ENCODE assay signal across 1 cellular context in the genomic region with DNA sequence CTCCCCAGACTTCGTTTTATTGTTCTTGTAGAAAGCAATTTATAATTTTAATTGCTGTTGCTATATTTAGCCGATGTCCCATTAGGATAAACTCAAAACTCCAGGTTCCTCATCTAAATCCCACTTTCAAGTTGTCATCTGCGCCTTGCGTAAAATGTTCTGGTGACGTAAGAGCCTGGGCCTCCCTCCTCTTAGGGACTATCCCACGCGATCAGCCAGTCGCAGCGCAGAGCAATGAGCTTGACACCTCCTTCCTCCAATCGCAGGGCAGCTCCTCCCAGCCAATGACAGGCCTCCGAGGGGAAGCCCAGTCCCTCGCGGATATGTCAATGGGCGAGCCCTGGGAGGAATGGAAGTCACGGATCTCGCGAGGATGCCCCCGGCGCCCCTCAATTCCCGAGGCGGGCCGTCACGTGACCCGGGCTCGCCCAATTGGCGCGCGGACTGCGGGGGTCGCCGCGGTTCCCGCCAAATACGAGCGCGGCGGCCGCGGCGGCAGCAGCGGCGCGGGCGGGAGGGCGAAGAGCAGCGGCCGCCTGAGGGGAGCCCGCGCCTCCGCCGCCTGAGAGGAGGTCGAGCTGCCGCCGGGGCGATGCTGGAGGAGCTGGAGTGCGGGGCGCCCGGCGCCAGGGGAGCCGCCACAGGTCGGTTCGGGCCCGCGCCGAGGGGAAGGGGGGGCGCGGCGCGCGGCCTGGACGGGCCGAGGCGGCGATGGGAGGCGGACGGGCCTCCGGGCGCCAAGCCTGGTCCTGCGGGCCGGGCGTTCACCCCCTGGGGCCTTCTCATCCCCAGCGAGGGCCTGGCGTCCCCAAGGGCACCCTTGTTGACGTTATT.
TF ChIP-seq lines count a peak whose summit lies in the region.

A gene with protein sequence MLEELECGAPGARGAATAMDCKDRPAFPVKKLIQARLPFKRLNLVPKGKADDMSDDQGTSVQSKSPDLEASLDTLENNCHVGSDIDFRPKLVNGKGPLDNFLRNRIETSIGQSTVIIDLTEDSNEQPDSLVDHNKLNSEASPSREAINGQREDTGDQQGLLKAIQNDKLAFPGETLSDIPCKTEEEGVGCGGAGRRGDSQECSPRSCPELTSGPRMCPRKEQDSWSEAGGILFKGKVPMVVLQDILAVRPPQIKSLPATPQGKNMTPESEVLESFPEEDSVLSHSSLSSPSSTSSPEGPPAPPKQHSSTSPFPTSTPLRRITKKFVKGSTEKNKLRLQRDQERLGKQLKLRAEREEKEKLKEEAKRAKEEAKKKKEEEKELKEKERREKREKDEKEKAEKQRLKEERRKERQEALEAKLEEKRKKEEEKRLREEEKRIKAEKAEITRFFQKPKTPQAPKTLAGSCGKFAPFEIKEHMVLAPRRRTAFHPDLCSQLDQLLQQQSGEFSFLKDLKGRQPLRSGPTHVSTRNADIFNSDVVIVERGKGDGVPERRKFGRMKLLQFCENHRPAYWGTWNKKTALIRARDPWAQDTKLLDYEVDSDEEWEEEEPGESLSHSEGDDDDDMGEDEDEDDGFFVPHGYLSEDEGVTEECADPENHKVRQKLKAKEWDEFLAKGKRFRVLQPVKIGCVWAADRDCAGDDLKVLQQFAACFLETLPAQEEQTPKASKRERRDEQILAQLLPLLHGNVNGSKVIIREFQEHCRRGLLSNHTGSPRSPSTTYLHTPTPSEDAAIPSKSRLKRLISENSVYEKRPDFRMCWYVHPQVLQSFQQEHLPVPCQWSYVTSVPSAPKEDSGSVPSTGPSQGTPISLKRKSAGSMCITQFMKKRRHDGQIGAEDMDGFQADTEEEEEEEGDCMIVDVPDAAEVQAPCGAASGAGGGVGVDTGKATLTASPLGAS (plus strand): TSS at position 470 of the 834 bp plus-strand sequence. CDS start 123 bp downstream, at position 593.

TF ChIP-seq in HEK293, 187 proteins besides CTCF, POLR2A, EP300 and RAD21 (continued from another document and continues in another):
- TF ChIP-seq ZNF660 (tag by site-specific recombination; IDR thresholded peaks at IDR 0.05) (peak; percentile 81), GLIS2 (tag by site-specific recombination; IDR thresholded peaks at IDR 0.05) (peak; percentile 77), ZBTB21 (tag by site-specific recombination; IDR thresholded peaks at IDR 0.05) (peak; percentile 98), KLF8 (tag by site-specific recombination; IDR thresholded peaks at IDR 0.05) (peak; percentile 79; the same call in 1 of the 2 replicates), IKZF3 (tag by site-specific recombination; IDR thresholded peaks at IDR 0.05) (peak; percentile 79), ZEB2 (tag by site-specific recombination; IDR thresholded peaks at IDR 0.05) (peak; percentile 28; the same call in 1 of the 2 replicates), KLF16 (tag by site-specific recombination; IDR thresholded peaks at IDR 0.05) (peak; percentile 88), ZNF596 (tag by site-specific recombination; IDR thresholded peaks at IDR 0.05) (peak; percentile 13; the same call in 1 of the 2 replicates), ZNF677 (tag by site-specific recombination; IDR thresholded peaks at IDR 0.05) (peak; percentile 45; the same call in 1 of the 2 replicates), ZNF366 (tag by site-specific recombination; conservative IDR thresholded peaks at IDR 0.05) (peak; percentile 8; the same call in 1 of the 2 replicates), SP3 (tag by site-specific recombination; IDR thresholded peaks at IDR 0.05) (peak; percentile 91), ZNF664 (tag by site-specific recombination; IDR thresholded peaks at IDR 0.05) (0 out of 2 replicates have a peak, but pooled peaks have one; percentile 32), ZBTB17 (tag by site-specific recombination; IDR thresholded peaks at IDR 0.05) (peak; percentile 31; the same call in 1 of the 2 replicates), SP2 (tag by site-specific recombination; IDR thresholded peaks at IDR 0.05) (peak; percentile 99), ZBTB44 (tag by site-specific recombination; IDR thresholded peaks at IDR 0.05) (peak; percentile 37; the same call in 1 of the 2 replicates), GFI1B (tag by site-specific recombination; IDR thresholded peaks at IDR 0.05) (no peak), ZNF629 (tag by site-specific recombination; IDR thresholded peaks at IDR 0.05) (peak; percentile 99), ZBTB48 (tag by site-specific recombination; IDR thresholded peaks at IDR 0.05) (peak; percentile 82), ZNF394 (tag by site-specific recombination; IDR thresholded peaks at IDR 0.05; ENCODE audit: borderline replicate concordance) (0 out of 2 replicates have a peak, but pooled peaks have one; percentile 17), YY2 (tag by site-specific recombination; IDR thresholded peaks at IDR 0.05) (peak; percentile 81), ZBTB10 (tag by site-specific recombination; IDR thresholded peaks at IDR 0.05) (peak; percentile 63; the same call in 1 of the 2 replicates), KLF10 (tag by site-specific recombination; IDR thresholded peaks at IDR 0.05) (peak; percentile 90), ZFP69B (tag by site-specific recombination; IDR thresholded peaks at IDR 0.05) (no peak), ZXDB (tag by site-specific recombination; IDR thresholded peaks at IDR 0.05) (peak; percentile 89), TRIM28 (IDR thresholded peaks at IDR 0.05; ENCODE audit: borderline replicate concordance, low read length) (no peak), ZNF747 (tag by site-specific recombination; IDR thresholded peaks at IDR 0.05) (no peak), PRDM4 (tag by site-specific recombination; IDR thresholded peaks at IDR 0.05) (no peak), YY1 (tag by site-specific recombination; IDR thresholded peaks at IDR 0.05) (peak; percentile 28; the same call in 1 of the 2 replicates), ZNF76 (tag by site-specific recombination; IDR thresholded peaks at IDR 0.05; ENCODE audit: borderline replicate concordance, low read depth) (peak; percentile 48; the same call in 1 of the 2 replicates), ZNF274 (IDR thresholded peaks at IDR 0.05; ENCODE audit: low read length) (no peak), ZNF274 (tag by site-specific recombination; IDR thresholded peaks at IDR 0.05; ENCODE audit: borderline replicate concordance) (no peak), SP7 (tag by site-specific recombination; IDR thresholded peaks at IDR 0.05) (peak; percentile 58; the same call in 1 of the 2 replicates), GLIS1 (tag by site-specific recombination; IDR thresholded peaks at IDR 0.05) (peak; percentile 90), REPIN1 (tag by site-specific recombination; IDR thresholded peaks at IDR 0.05; ENCODE audit: low read depth) (no peak), ZNF561 (tag by site-specific recombination; IDR thresholded peaks at IDR 0.05; ENCODE audit: borderline replicate concordance) (peak; percentile 39; the same call in 1 of the 2 replicates)
- TF ChIP-seq, protein P1, sequence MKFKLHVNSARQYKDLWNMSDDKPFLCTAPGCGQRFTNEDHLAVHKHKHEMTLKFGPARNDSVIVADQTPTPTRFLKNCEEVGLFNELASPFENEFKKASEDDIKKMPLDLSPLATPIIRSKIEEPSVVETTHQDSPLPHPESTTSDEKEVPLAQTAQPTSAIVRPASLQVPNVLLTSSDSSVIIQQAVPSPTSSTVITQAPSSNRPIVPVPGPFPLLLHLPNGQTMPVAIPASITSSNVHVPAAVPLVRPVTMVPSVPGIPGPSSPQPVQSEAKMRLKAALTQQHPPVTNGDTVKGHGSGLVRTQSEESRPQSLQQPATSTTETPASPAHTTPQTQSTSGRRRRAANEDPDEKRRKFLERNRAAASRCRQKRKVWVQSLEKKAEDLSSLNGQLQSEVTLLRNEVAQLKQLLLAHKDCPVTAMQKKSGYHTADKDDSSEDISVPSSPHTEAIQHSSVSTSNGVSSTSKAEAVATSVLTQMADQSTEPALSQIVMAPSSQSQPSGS (tag by site-specific recombination; IDR thresholded peaks at IDR 0.05; ENCODE audit: low read depth), result peak; percentile 98
- TF ChIP-seq, protein P2, sequence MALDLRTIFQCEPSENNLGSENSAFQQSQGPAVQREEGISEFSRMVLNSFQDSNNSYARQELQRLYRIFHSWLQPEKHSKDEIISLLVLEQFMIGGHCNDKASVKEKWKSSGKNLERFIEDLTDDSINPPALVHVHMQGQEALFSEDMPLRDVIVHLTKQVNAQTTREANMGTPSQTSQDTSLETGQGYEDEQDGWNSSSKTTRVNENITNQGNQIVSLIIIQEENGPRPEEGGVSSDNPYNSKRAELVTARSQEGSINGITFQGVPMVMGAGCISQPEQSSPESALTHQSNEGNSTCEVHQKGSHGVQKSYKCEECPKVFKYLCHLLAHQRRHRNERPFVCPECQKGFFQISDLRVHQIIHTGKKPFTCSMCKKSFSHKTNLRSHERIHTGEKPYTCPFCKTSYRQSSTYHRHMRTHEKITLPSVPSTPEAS (tag by site-specific recombination; IDR thresholded peaks at IDR 0.05), result no peak
- TF ChIP-seq, protein P3, sequence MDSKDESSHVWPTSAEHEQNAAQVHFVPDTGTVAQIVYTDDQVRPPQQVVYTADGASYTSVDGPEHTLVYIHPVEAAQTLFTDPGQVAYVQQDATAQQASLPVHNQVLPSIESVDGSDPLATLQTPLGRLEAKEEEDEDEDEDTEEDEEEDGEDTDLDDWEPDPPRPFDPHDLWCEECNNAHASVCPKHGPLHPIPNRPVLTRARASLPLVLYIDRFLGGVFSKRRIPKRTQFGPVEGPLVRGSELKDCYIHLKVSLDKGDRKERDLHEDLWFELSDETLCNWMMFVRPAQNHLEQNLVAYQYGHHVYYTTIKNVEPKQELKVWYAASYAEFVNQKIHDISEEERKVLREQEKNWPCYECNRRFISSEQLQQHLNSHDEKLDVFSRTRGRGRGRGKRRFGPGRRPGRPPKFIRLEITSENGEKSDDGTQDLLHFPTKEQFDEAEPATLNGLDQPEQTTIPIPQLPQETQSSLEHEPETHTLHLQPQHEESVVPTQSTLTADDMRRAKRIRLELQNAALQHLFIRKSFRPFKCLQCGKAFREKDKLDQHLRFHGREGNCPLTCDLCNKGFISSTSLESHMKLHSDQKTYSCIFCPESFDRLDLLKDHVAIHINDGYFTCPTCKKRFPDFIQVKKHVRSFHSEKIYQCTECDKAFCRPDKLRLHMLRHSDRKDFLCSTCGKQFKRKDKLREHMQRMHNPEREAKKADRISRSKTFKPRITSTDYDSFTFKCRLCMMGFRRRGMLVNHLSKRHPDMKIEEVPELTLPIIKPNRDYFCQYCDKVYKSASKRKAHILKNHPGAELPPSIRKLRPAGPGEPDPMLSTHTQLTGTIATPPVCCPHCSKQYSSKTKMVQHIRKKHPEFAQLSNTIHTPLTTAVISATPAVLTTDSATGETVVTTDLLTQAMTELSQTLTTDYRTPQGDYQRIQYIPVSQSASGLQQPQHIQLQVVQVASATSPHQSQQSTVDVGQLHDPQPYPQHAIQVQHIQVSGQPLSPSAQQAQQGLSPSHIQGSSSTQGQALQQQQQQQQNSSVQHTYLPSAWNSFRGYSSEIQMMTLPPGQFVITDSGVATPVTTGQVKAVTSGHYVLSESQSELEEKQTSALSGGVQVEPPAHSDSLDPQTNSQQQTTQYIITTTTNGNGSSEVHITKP (tag by site-specific recombination; IDR thresholded peaks at IDR 0.05), result peak; percentile 93
- TF ChIP-seq, protein P4, sequence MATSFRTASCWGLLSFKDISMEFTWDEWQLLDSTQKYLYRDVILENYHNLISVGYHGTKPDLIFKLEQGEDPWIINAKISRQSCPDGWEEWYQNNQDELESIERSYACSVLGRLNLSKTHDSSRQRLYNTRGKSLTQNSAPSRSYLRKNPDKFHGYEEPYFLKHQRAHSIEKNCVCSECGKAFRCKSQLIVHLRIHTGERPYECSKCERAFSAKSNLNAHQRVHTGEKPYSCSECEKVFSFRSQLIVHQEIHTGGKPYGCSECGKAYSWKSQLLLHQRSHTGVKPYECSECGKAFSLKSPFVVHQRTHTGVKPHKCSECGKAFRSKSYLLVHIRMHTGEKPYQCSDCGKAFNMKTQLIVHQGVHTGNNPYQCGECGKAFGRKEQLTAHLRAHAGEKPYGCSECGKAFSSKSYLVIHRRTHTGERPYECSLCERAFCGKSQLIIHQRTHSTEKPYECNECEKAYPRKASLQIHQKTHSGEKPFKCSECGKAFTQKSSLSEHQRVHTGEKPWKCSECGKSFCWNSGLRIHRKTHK (tag by site-specific recombination; IDR thresholded peaks at IDR 0.05), result no peak
